In genomic region chr12:72191761-72192160, GRCh38 we compare ENCODE assay signal across 31 cellular contexts.
DNase-seq lines count a peak whose midpoint lies in the region; ATAC-seq and TF ChIP-seq lines count a peak whose summit lies in the region.
"Had no signal": no experiment of that assay in that cellular context is flagged by ENCODE, and none has a peak within 500 bp of the region (broad histone marks: within the 10 kb centered on the region; RNA-seq: fewer than 3 reads in every experiment).

No MANE protein-coding gene starts in this region.

- H3K4me3 Mint-ChIP-seq in GM23338 (no peak overlapping the region), WTC11 (no peak overlapping the region)
- H3K4me3 Mint-ChIP-seq: activated naive CD8-positive, alpha-beta T cell treated with anti-CD3 and anti-CD28 coated beads for 36 hours; H9; naive thymus-derived CD8-positive, alpha-beta T cell had no signal

- H3K27me3 ChIP-seq in GM23338 (ENCODE audit: insufficient read depth), result no peaks in the 10 kb centered on the region
- H3K27me3 ChIP-seq: BLaER1, gastroesophageal sphincter, SJSA1, suprapubic skin had no signal

- no peaks in the 10 kb centered on the region for H4K20me1 ChIP-seq in GM23338 (replicated peaks; ENCODE audit: insufficient read depth)
- H4K20me1 ChIP-seq: BLaER1 had no signal

- ATAC-seq in GM18519 (IDR thresholded peaks at IDR 0.05; ENCODE audit: low FRiP score, unreplicated experiment) (peak; percentile 41), GM23338 (no peak), HG02973 (IDR thresholded peaks at IDR 0.05; ENCODE audit: unreplicated experiment) (peak; percentile 40), WTC11 (no peak), HG03354 (IDR thresholded peaks at IDR 0.05; ENCODE audit: poor library complexity, severe bottlenecking, unreplicated experiment) (no peak)
- ATAC-seq: gastroesophageal sphincter; naive thymus-derived CD8-positive, alpha-beta T cell; right cardiac atrium had no signal

- peaks cover 9% of the 10 kb centered on the region for H3K9me3 Mint-ChIP-seq in GM23338
- peaks cover 21% of the 10 kb centered on the region for H3K9me3 Mint-ChIP-seq in WTC11

- H3F3A ChIP-seq in GM23338 (replicated peaks; ENCODE audit: low read depth), result no peaks in the 10 kb centered on the region

- H3K27me3 Mint-ChIP-seq in GM23338 (ENCODE audit: insufficient read depth, low read depth, poor library complexity) (no peaks in the 10 kb centered on the region), WTC11 (ENCODE audit: low read depth) (no peaks in the 10 kb centered on the region)
- H3K27me3 Mint-ChIP-seq: activated naive CD8-positive, alpha-beta T cell treated with anti-CD3 and anti-CD28 coated beads for 36 hours had no signal

- H3K79me2 ChIP-seq in GM23338 (replicated peaks; ENCODE audit: insufficient read depth), result no peaks in the 10 kb centered on the region

- H3K36me3 Mint-ChIP-seq in GM23338 (ENCODE audit: low read depth), result peaks cover 9% of the 10 kb centered on the region; the same call in 1 of the 3 replicates
- peaks cover 14% of the 10 kb centered on the region for H3K36me3 Mint-ChIP-seq in WTC11
- H3K36me3 Mint-ChIP-seq: activated naive CD8-positive, alpha-beta T cell treated with anti-CD3 and anti-CD28 coated beads for 36 hours; naive thymus-derived CD8-positive, alpha-beta T cell had no signal

- H3K36me3 ChIP-seq in GM23338 (ENCODE audit: insufficient read depth), result no peaks in the 10 kb centered on the region
- H3K36me3 ChIP-seq: BLaER1, gastroesophageal sphincter, SJSA1, suprapubic skin had no signal

- H3K27ac Mint-ChIP-seq in GM23338 (0 out of 2 replicates have a peak overlapping the region, but pooled peaks have one; percentile 48), WTC11 (peak overlapping the region; percentile 30; the same call in 1 of the 2 replicates)
- H3K27ac Mint-ChIP-seq: activated naive CD8-positive, alpha-beta T cell treated with anti-CD3 and anti-CD28 coated beads for 36 hours had no signal

- H3K4me2 ChIP-seq in GM23338, result no peak overlapping the region
- H3K4me2 ChIP-seq: BLaER1, smooth muscle cell had no signal

- POLR2A ChIA-PET in WTC11 (lab: Charles Lee), result no interaction called here

- H3K4me3 ChIP-seq in GM23338, result no peak overlapping the region
- H3K4me3 ChIP-seq: BLaER1, gastroesophageal sphincter, SJSA1, smooth muscle cell, suprapubic skin had no signal

- peaks cover 37% of the 10 kb centered on the region for H3K4me1 ChIP-seq in GM23338 (ENCODE audit: insufficient read depth)
- H3K4me1 ChIP-seq: BLaER1, gastroesophageal sphincter, SJSA1, suprapubic skin had no signal

- CTCF ChIA-PET in WTC11 (lab: Charles Lee), result no interaction called here

- H3K27ac ChIP-seq in GM23338 (ENCODE audit: low read depth), result no peak overlapping the region
- H3K27ac ChIP-seq: BLaER1, gastroesophageal sphincter, RWPE1, SJSA1, suprapubic skin, VCaP had no signal

- H3K4me1 Mint-ChIP-seq in GM23338 (peaks cover 24% of the 10 kb centered on the region), WTC11 (peaks cover 33% of the 10 kb centered on the region)
- H3K4me1 Mint-ChIP-seq: activated naive CD8-positive, alpha-beta T cell treated with anti-CD3 and anti-CD28 coated beads for 36 hours; naive thymus-derived CD8-positive, alpha-beta T cell had no signal

- peaks cover 10% of the 10 kb centered on the region; the same call in 1 of the 2 replicates for H3K9me2 ChIP-seq in GM23338 (ENCODE audit: insufficient read depth)

- no peak for DNase-seq in GM23338 (ENCODE audit: low spot score)
- DNase-seq in WTC11 (ENCODE audit: low spot score), result no peak
- DNase-seq in GOT3 (lab: John Stamatoyannopoulos, UW), result no peak
- no peak for DNase-seq in NCI-H748 (lab: John Stamatoyannopoulos, UW; ENCODE audit: unreplicated experiment)
- DNase-seq: activated CD4-positive, alpha-beta T cell treated with anti-CD3 and anti-CD28 coated beads for 48 hours; activated effector memory CD4-positive, alpha-beta T cell treated with Interleukin-2 at 50 U/mL for 16 hours; activated naive CD8-positive, alpha-beta T cell treated with anti-CD3 and anti-CD28 coated beads for 36 hours; activated T-cell treated with anti-CD3 and anti-CD28 coated beads for 4 hours; anterior cingulate cortex; DMS 273 treated with DMSO at 0.1 percent for 48 hours; effector CD4-positive, alpha-beta T cell; H9; hippocampal formation; naive thymus-derived CD8-positive, alpha-beta T cell; NCI-H1092 treated with DMSO at 0.1 percent for 48 hours; NCI-H1694 treated with DMSO at 0.1 percent for 48 hours; NCI-H2171; OCI-M1; right cardiac atrium; stimulated activated naive CD4-positive, alpha-beta T cell; T-helper 9 cell had no signal

- TF ChIP-seq CTCF in GM23338 (conservative IDR thresholded peaks at IDR 0.05; ENCODE audit: low read depth in 2 of 2) (no peak), WTC11 (IDR thresholded peaks at IDR 0.05) (no peak)

- no peak overlapping the region for H2AFZ ChIP-seq in GM23338

TF ChIP-seq in GM23338, 12 proteins besides CTCF, POLR2A, EP300 and RAD21 (continues in another document):
- TF ChIP-seq JUNB (IDR thresholded peaks at IDR 0.05; ENCODE audit: unreplicated experiment) (no peak), NANOG (IDR thresholded peaks at IDR 0.05; ENCODE audit: borderline replicate concordance) (no peak), ZNF114 (CRISPR knock-in tag; IDR thresholded peaks at IDR 0.05) (no peak), CREB1 (CRISPR knock-in tag; IDR thresholded peaks at IDR 0.05; ENCODE audit: low read depth) (no peak)

TF ChIP-seq in WTC11, 78 proteins besides CTCF, POLR2A, EP300 and RAD21:
- TF ChIP-seq ZNF281 (CRISPR knock-in tag; IDR thresholded peaks at IDR 0.05) (no peak), SMAD3 (CRISPR knock-in tag; IDR thresholded peaks at IDR 0.05; ENCODE audit: borderline replicate concordance) (no peak), ZNF512 (CRISPR knock-in tag; IDR thresholded peaks at IDR 0.05; ENCODE audit: borderline replicate concordance) (no peak), ZNF232 (CRISPR knock-in tag; IDR thresholded peaks at IDR 0.05) (no peak)
- TF ChIP-seq, protein P1, sequence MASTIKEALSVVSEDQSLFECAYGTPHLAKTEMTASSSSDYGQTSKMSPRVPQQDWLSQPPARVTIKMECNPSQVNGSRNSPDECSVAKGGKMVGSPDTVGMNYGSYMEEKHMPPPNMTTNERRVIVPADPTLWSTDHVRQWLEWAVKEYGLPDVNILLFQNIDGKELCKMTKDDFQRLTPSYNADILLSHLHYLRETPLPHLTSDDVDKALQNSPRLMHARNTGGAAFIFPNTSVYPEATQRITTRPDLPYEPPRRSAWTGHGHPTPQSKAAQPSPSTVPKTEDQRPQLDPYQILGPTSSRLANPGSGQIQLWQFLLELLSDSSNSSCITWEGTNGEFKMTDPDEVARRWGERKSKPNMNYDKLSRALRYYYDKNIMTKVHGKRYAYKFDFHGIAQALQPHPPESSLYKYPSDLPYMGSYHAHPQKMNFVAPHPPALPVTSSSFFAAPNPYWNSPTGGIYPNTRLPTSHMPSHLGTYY (CRISPR knock-in tag; IDR thresholded peaks at IDR 0.05), result no peak

Comparison
In these comparisons a context has a peak if more than half of its experiments do, and no peak if none do; other contexts are left out.
1. ATAC-seq: peak in GM18519 (single experiment) and HG02973 (single experiment); none in GM23338 (single experiment), WTC11 (single experiment) and HG03354 (single experiment).